In genomic region chr16:47944589-47944988, GRCh38 we compare ENCODE assay signal across 10 cellular contexts.
"Had no signal": no experiment of that assay in that cellular context is flagged by ENCODE, and none has a peak within 500 bp of the region (broad histone marks: within the 10 kb centered on the region; RNA-seq: fewer than 3 reads in every experiment).

No MANE protein-coding gene starts in this region.

- H3K36me3 ChIP-seq: HAP-1 had no signal

- H3K9me3 ChIP-seq: HAP-1 had no signal

- DNase-seq: GM23248, H7, HFFc6, KG1 had no signal

- H3K4me1 ChIP-seq: HAP-1 had no signal

- H3K4me3 Mint-ChIP-seq: HFFc6, IgD-negative memory B cell had no signal

- H3K9me3 Mint-ChIP-seq: HFFc6 had no signal

- H3K9ac ChIP-seq: GM23248 had no signal

- H3K4me3 ChIP-seq: GM23248, HAP-1, K562 had no signal

- H2AFZ ChIP-seq: GM23248 had no signal

- H3K36me3 Mint-ChIP-seq: IgD-negative memory B cell had no signal

- H3K27ac Mint-ChIP-seq: HFFc6, IgD-negative memory B cell had no signal

- H3K27ac ChIP-seq: GM23248, HL-60 had no signal

- ATAC-seq: HCT116, HepG2, K562 had no signal
